In the genomic region with DNA sequence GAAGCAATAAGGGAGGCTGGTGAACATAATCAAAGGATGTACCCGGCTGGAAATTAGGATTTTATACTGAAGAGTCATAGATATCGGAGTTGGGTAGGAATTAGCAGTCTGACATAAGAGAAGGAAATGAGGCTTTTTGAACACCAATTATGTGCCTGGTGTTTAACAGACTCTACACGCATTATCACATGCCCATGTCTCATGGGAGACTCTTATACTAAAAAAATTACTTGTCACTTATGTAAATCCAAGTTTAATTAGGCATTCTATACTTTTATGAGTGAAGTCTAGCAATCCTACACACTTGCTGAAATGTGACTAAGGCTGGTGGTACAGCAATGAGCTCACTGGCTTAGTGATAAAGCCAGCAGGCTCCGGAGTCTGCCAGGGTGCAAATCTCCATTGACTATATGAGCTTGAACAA, we compare ENCODE assay signal across 15 cellular contexts.
"Had no signal": no experiment of that assay in that cellular context is flagged by ENCODE, and none has a peak within 500 bp of the region (broad histone marks: within the 10 kb centered on the region; RNA-seq: fewer than 3 reads in every experiment).

No MANE protein-coding gene starts in this region.

- H3K36me3 Mint-ChIP-seq: activated naive CD4-positive, alpha-beta T cell treated with anti-CD3 and anti-CD28 coated beads, Interleukin-2, amount 50 U/mL, for 72 hours had no signal

- H3K4me3 ChIP-seq: breast epithelium, gastrocnemius medialis, heart right ventricle, skin epidermis, stomach had no signal

- H3K27me3 ChIP-seq: breast epithelium, gastrocnemius medialis, heart right ventricle had no signal

- H3K27ac Mint-ChIP-seq: activated B cell treated with CpG ODN at 0.5 μM for 24 hours; activated naive CD4-positive, alpha-beta T cell treated with anti-CD3 and anti-CD28 coated beads, Interleukin-2, amount 50 U/mL, for 72 hours; T-helper 1 cell treated with Interleukin-12 subunit alpha and Interleukin-12 subunit beta and Interleukin-4 antibody, amounts not matched to agents 30 μg/mL and 1 μg/mL, for 36 hours had no signal

- H3K4me3 Mint-ChIP-seq: activated B cell treated with CpG ODN at 0.5 μM for 24 hours; T-helper 1 cell treated with Interleukin-12 subunit alpha and Interleukin-12 subunit beta and Interleukin-4 antibody, amounts not matched to agents 30 μg/mL and 1 μg/mL, for 36 hours had no signal

- H3K4me1 ChIP-seq: breast epithelium, gastrocnemius medialis, stomach had no signal

- H3K4me1 Mint-ChIP-seq: activated B cell treated with CpG ODN at 0.5 μM for 24 hours had no signal

- H3K36me3 ChIP-seq: breast epithelium, gastrocnemius medialis, heart right ventricle, stomach had no signal

- DNase-seq: activated B cell treated with CpG ODN at 0.5 μM for 24 hours; activated CD4-positive, alpha-beta T cell treated with anti-CD3 and anti-CD28 coated beads, Interleukin-2, amount 50 U/mL, for 1 hour; activated effector memory CD4-positive, alpha-beta T cell treated with anti-CD3 and anti-CD28 coated beads, Interleukin-2, amount 50 U/mL, for 16 hours; activated T-cell treated with anti-CD3 and anti-CD28 coated beads, Interleukin-2, amount 50 U/mL, for 1 hour; gastrocnemius medialis; heart right ventricle; kidney; left ventricle myocardium superior; mesendoderm; stomach had no signal

- H2AFZ ChIP-seq: parathyroid adenoma had no signal

- ATAC-seq: activated naive CD4-positive, alpha-beta T cell treated with anti-CD3 and anti-CD28 coated beads, Interleukin-2, amount 50 U/mL, for 72 hours; gastrocnemius medialis; left ventricle myocardium superior had no signal

- H3K9ac ChIP-seq: parathyroid adenoma had no signal

- H3K79me2 ChIP-seq: parathyroid adenoma had no signal

- H3K9me3 Mint-ChIP-seq: activated B cell treated with CpG ODN at 0.5 μM for 24 hours; activated naive CD4-positive, alpha-beta T cell treated with anti-CD3 and anti-CD28 coated beads, Interleukin-2, amount 50 U/mL, for 72 hours; T-helper 1 cell treated with Interleukin-12 subunit alpha and Interleukin-12 subunit beta and Interleukin-4 antibody, amounts not matched to agents 30 μg/mL and 1 μg/mL, for 36 hours had no signal

- H3K9me3 ChIP-seq: breast epithelium, gastrocnemius medialis, heart right ventricle, stomach had no signal

- H3K27ac ChIP-seq: breast epithelium, gastrocnemius medialis, heart right ventricle, parathyroid adenoma, skin epidermis, stomach had no signal
